In genomic region chr1:202130816-202131522, GRCh38 we compare ENCODE assay signal across 19 cellular contexts. TPM values are rescaled to one million over a fixed set of nuclear protein-coding genes. Genes with fewer than 3 reads are reported as not detected.
A peak's percentile ranks its signal among the peaks of the same experiment; 100 is the strongest.
DNase-seq lines count a peak whose midpoint lies in the region; ATAC-seq and TF ChIP-seq lines count a peak whose summit lies in the region.
"Had no signal": no experiment of that assay in that cellular context is flagged by ENCODE, and none has a peak within 500 bp of the region (broad histone marks: within the 10 kb centered on the region; RNA-seq: fewer than 3 reads in every experiment).

No MANE protein-coding gene starts in this region.

- H3K4me3 ChIP-seq in esophagus squamous epithelium (no peak overlapping the region), testis (no peak overlapping the region)
- H3K4me3 ChIP-seq: GM23338, psoas muscle had no signal

- DNase-seq in amygdala (lab: John Stamatoyannopoulos, UW) (peak in 55 of 56 donors; percentile 67 to 96 (median 87)), esophagus squamous epithelium (lab: John Stamatoyannopoulos, UW) (no peak), neural crest cell (ENCODE audit: low read depth, low spot score) (no peak), testis (no peak), HCEC 1CT (no peak)
- DNase-seq in activated CD4-positive, CD25-positive, alpha-beta regulatory T cell (lab: John Stamatoyannopoulos, UW), result no peak
- DNase-seq in effector memory CD8-positive, alpha-beta T cell, result no peak
- DNase-seq: activated gamma-delta T cell; NCI-H1436 treated with DMSO at 0.1 percent for 48 hours; NCI-H226; psoas muscle; stimulated activated CD4-positive, alpha-beta T cell treated with anti-CD3 and anti-CD28 coated beads, Interleukin-15, amount 100 ng/mL, for 24 hours; stimulated activated naive CD8-positive, alpha-beta T cell treated with anti-CD3 and anti-CD28 coated beads, Interleukin-15, amount 100 ng/mL, for 72 hours had no signal

- peak overlapping the region; percentile 27 for H3K27ac Mint-ChIP-seq in neural crest cell (ENCODE audit: unreplicated experiment)
- H3K27ac Mint-ChIP-seq in effector memory CD8-positive, alpha-beta T cell, result no peak overlapping the region
- H3K27ac Mint-ChIP-seq: GM23338 had no signal

- H3K4me1 Mint-ChIP-seq in neural crest cell, result peaks cover 27% of the 10 kb centered on the region
- peaks cover 0 to 8% of the 10 kb centered on the region in 2 donors for H3K4me1 Mint-ChIP-seq in effector memory CD8-positive, alpha-beta T cell (ENCODE audit: low read depth in 2 of 2)
- H3K4me1 Mint-ChIP-seq: stimulated activated naive CD8-positive, alpha-beta T cell treated with anti-CD3 and anti-CD28 coated beads, Interleukin-15, amount 100 ng/mL, for 72 hours had no signal

- intact Hi-C loops in esophagus squamous epithelium (cut with DNase I) (no loop called here), testis (cut with DNase I; ENCODE audit: low total_unique reads) (loop anchor here (5.0 kb wide), 1 partner anchor 119 kb away; the partner anchor contains the start of gene ELF3)

- H3K27me3 ChIP-seq in esophagus squamous epithelium (no peaks in the 10 kb centered on the region), testis (no peaks in the 10 kb centered on the region)

- H3K36me3 ChIP-seq in esophagus squamous epithelium (peaks cover 10 to 39% (median 18%) of the 10 kb centered on the region in 3 donors), testis (ENCODE audit: low read depth, missing control alignments) (no peaks in the 10 kb centered on the region)

- no peaks in the 10 kb centered on the region for H3K27me3 Mint-ChIP-seq in neural crest cell (ENCODE audit: low read depth)
- peaks cover 13 to 21% of the 10 kb centered on the region in 2 donors for H3K27me3 Mint-ChIP-seq in effector memory CD8-positive, alpha-beta T cell

- peak overlapping the region; percentile 82 to 97 (median 92) for H3K27ac ChIP-seq in esophagus squamous epithelium
- peak overlapping the region; percentile 92 for H3K27ac ChIP-seq in testis

- H3K9me3 ChIP-seq in esophagus squamous epithelium (no peaks in the 10 kb centered on the region), testis (no peaks in the 10 kb centered on the region)
- H3K9me3 ChIP-seq: psoas muscle had no signal

- H3K9me3 Mint-ChIP-seq in neural crest cell, result no peaks in the 10 kb centered on the region
- no peaks in the 10 kb centered on the region for H3K9me3 Mint-ChIP-seq in effector memory CD8-positive, alpha-beta T cell
- H3K9me3 Mint-ChIP-seq: GM23338; stimulated activated naive CD8-positive, alpha-beta T cell treated with anti-CD3 and anti-CD28 coated beads, Interleukin-15, amount 100 ng/mL, for 72 hours had no signal

- peaks cover 4% of the 10 kb centered on the region for H3K36me3 Mint-ChIP-seq in neural crest cell (ENCODE audit: low read depth)
- H3K36me3 Mint-ChIP-seq in effector memory CD8-positive, alpha-beta T cell (ENCODE audit: insufficient read depth), result peaks cover 44% of the 10 kb centered on the region

- 64 to 67% methylated on average over 3 to 7 of the region's 9 CpGs for WGBS in esophagus squamous epithelium, 2 donors
- 64 to 100% methylated on average over 1 to 9 of the region's 9 CpGs for WGBS in testis, 2 donors

- TF ChIP-seq POLR2A in esophagus squamous epithelium (IDR thresholded peaks at IDR 0.05), result no peak
- TF ChIP-seq POLR2A in testis (IDR thresholded peaks at IDR 0.05), result no peak

- H3K4me3 Mint-ChIP-seq in neural crest cell, result peak overlapping the region; percentile 23
- no peak overlapping the region for H3K4me3 Mint-ChIP-seq in effector memory CD8-positive, alpha-beta T cell
- H3K4me3 Mint-ChIP-seq: GM23338; stimulated activated naive CD8-positive, alpha-beta T cell treated with anti-CD3 and anti-CD28 coated beads, Interleukin-15, amount 100 ng/mL, for 72 hours had no signal

- no peak for ATAC-seq in HG02852 (IDR thresholded peaks at IDR 0.05; ENCODE audit: unreplicated experiment)
- ATAC-seq in effector memory CD8-positive, alpha-beta T cell (replicated peaks), result no peak
- ATAC-seq: GM23338, left lobe of liver, psoas muscle had no signal

- H3K4me1 ChIP-seq in esophagus squamous epithelium, result peaks cover 37 to 68% (median 50%) of the 10 kb centered on the region in 3 donors
- peaks cover 63% of the 10 kb centered on the region for H3K4me1 ChIP-seq in testis

- no peak for TF ChIP-seq CTCF in esophagus squamous epithelium (IDR thresholded peaks at IDR 0.05)
- TF ChIP-seq CTCF in neural crest cell (conservative IDR thresholded peaks at IDR 0.05), result no peak
- no peak for TF ChIP-seq CTCF in testis (IDR thresholded peaks at IDR 0.05)

RNA-seq across cellular contexts. Expression of gene GPR37L1, which starts 8.3 kb away (rescaled TPM):
- total RNA-seq in esophagus squamous epithelium (under 1 TPM in 1 of 4 donors, not detected in 3; 0.09 TPM), neural crest cell (0.05 TPM in 1 of 2 replicates, not detected in the other), testis (1 to 10 TPM in 1 of 2 donors, under 1 TPM in 1; 0.56 to 1.6 TPM)
- polyA plus RNA-seq in testis (ENCODE audit: insufficient read depth, low read depth, low replicate concordance), result 0.42 TPM
- total RNA-seq: dermis microvascular lymphatic vessel endothelial cell; left lobe of liver; myocyte; psoas muscle; T-helper 1 cell treated with Interleukin-12 subunit alpha and Interleukin-12 subunit beta and Interleukin-4 antibody, amounts not matched to agents 30 ng/mL and 1 ng/mL, for 36 hours had no signal

RNA-seq across cellular contexts. Expression of gene ARL8A, which starts 13.6 kb away (rescaled TPM):
- 10 to 100 TPM; 21.2 to 31.3 (median 23.1) TPM for total RNA-seq in esophagus squamous epithelium
- 50.9 and 57.3 TPM in 2 replicates for total RNA-seq in neural crest cell
- total RNA-seq in testis, result 10 to 100 TPM; 63.9 to 80.8 TPM
- 46.9 TPM for polyA plus RNA-seq in testis (ENCODE audit: insufficient read depth, low read depth, low replicate concordance)

RNA-seq across cellular contexts. Expression of gene PTPN7, which starts 29.4 kb away (rescaled TPM):
- total RNA-seq in esophagus squamous epithelium, result 1 to 10 TPM; 1.9 to 5.5 (median 3.1) TPM
- not detected in 2 replicates for total RNA-seq in neural crest cell
- 100 to 1,000 TPM in 1 of 2 donors, 10 to 100 TPM in 1; 84.1 to 119 TPM for total RNA-seq in testis
- 43.0 TPM for polyA plus RNA-seq in testis (ENCODE audit: insufficient read depth, low read depth, low replicate concordance)
- total RNA-seq: GM23338, myocyte had no signal
- polyA plus RNA-seq: GM23338 had no signal

Comparison
In these comparisons a context has a peak if more than half of its experiments do, and no peak if none do; other contexts are left out.
1. DNase-seq: peak in amygdala (55 of 56); none in esophagus squamous epithelium (single experiment), neural crest cell (single experiment), testis (single experiment), activated CD4-positive, CD25-positive, alpha-beta regulatory T cell (0 of 4), effector memory CD8-positive, alpha-beta T cell (0 of 3) and HCEC 1CT (single experiment).
2. RNA of gene PTPN7, which starts 29.4 kb away (total RNA-seq): 84.1 to 119 TPM in testis; 1.9 to 5.5 TPM in esophagus squamous epithelium and not detected in neural crest cell; every median in the first group is over 10 times any median in the second.